ENCODE assay signal across 10 cellular contexts in the genomic region with DNA sequence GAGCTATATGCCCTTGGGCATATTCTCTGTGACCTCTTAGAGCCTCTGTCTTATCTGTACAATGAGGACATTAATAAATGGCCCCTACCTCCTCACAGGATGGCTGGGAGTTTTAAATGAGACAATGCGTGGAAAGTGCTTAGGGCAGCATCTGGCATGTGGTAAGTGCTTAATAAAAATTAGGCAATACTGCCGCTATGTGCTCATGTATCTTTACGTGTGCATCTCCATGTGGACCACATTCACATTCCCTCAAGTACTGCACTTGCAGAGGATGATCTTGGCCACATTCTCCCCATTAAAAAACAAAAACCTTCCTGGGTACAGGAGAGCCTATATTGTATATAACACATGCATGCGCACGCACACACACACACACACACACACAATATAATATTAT. TPM values are rescaled to one million over a fixed set of nuclear protein-coding genes. Genes with fewer than 3 reads are reported as not detected.
"Had no signal": no experiment of that assay in that cellular context is flagged by ENCODE, and none has a peak within 500 bp of the region (broad histone marks: within the 10 kb centered on the region; RNA-seq: fewer than 3 reads in every experiment).

No MANE protein-coding gene starts in this region.

- H3K9me3 Mint-ChIP-seq: HFFc6 had no signal

- H3K27ac Mint-ChIP-seq: HFFc6 had no signal

- H3K4me3 ChIP-seq: HAP-1, K562 had no signal

- H3K9me3 ChIP-seq: HAP-1 had no signal

- H3K27ac ChIP-seq: HL-60 had no signal

- DNase-seq: GOT3, H7, HFFc6, IMR-90, KG1 had no signal

- H3K4me3 Mint-ChIP-seq: HFFc6 had no signal

- H3K4me1 ChIP-seq: HAP-1 had no signal

- H3K36me3 ChIP-seq: HAP-1 had no signal

RNA-seq across cellular contexts. Expression of a gene that starts 19.1 kb away (rescaled TPM):
- total RNA-seq: H7, HepG2, HFFc6, HT1080, IMR-90, K562 had no signal
- polyA plus RNA-seq: HepG2, IMR-90, K562 had no signal
